In genomic region chr3:129658156-129658843, GRCh38 we compare ENCODE assay signal across 11 cellular contexts. TPM values are rescaled to one million over a fixed set of nuclear protein-coding genes. Genes with fewer than 3 reads are reported as not detected.
DNase-seq lines count a peak whose midpoint lies in the region; ATAC-seq, FAIRE-seq and TF ChIP-seq lines count a peak whose summit lies in the region.
"Had no signal": no experiment of that assay in that cellular context is flagged by ENCODE, and none has a peak within 500 bp of the region (broad histone marks: within the 10 kb centered on the region; RNA-seq: fewer than 3 reads in every experiment).

No MANE protein-coding gene starts in this region.

- TF ChIP-seq CTCF in OCI-LY1 (IDR thresholded peaks at IDR 0.05; ENCODE audit: low read length) (no peak), dorsolateral prefrontal cortex (IDR thresholded peaks at IDR 0.05 in 54 of 56, conservative IDR thresholded peaks at IDR 0.05 in 2 of 56; ENCODE audit: low read depth in 1 of 56, partially characterized antibody in 56 of 56) (no peak), body of pancreas (IDR thresholded peaks at IDR 0.05) (no peak)

- no peaks in the 10 kb centered on the region for H4K20me1 ChIP-seq in OCI-LY1 (ENCODE audit: insufficient read depth, low read length)

- FAIRE-seq in GM12891 (lab: Jason Lieb, UNC) = peak; percentile 38

- H2AFZ ChIP-seq in OCI-LY1 (ENCODE audit: low read length) = no peak overlapping the region

- H3K27ac ChIP-seq in OCI-LY1 (ENCODE audit: low read depth, low read length, poor library complexity, severe bottlenecking) (peak overlapping the region; percentile 3), dorsolateral prefrontal cortex (peak overlapping the region in 55 of 59 donors; percentile 4 to 83 (median 64)), body of pancreas (peak overlapping the region in 2 of 4 donors; percentile 5 to 9)
- H3K27ac ChIP-seq: C4-2B, Peyer's patch had no signal

- H3K79me2 ChIP-seq in OCI-LY1 (ENCODE audit: insufficient read depth, low read length) = no peaks in the 10 kb centered on the region

- H3K4me2 ChIP-seq in OCI-LY1 (ENCODE audit: low read length) = peak overlapping the region; percentile 10; the same call in 1 of the 2 replicates

- H3K4me1 ChIP-seq in OCI-LY1 (ENCODE audit: insufficient read depth, low read length, severe bottlenecking) (peaks cover 34% of the 10 kb centered on the region), body of pancreas (peaks cover 45% of the 10 kb centered on the region)

- no peaks in the 10 kb centered on the region for H3F3A ChIP-seq in OCI-LY1 (ENCODE audit: insufficient read depth, low read length)

- ATAC-seq in HG02885 (IDR thresholded peaks at IDR 0.05; ENCODE audit: poor library complexity, unreplicated experiment) (no peak), body of pancreas (no peak)

- H3K36me3 ChIP-seq in OCI-LY1 (ENCODE audit: insufficient read depth, low read length) = peaks cover 6% of the 10 kb centered on the region; the same call in 1 of the 2 replicates
- H3K36me3 ChIP-seq in body of pancreas (replicated peaks in 1 of 2; ENCODE audit: insufficient read depth in 1 of 2, low read depth in 2 of 2) = peaks cover 0 to under 1% of the 10 kb centered on the region in 2 donors

- no peaks in the 10 kb centered on the region for H3K27me3 ChIP-seq in OCI-LY1 (ENCODE audit: insufficient read depth, low read length)
- H3K27me3 ChIP-seq in dorsolateral prefrontal cortex = no peaks in the 10 kb centered on the region
- no peaks in the 10 kb centered on the region for H3K27me3 ChIP-seq in body of pancreas
- H3K27me3 ChIP-seq: Peyer's patch had no signal

- 65 to 69% methylated on average over 3 of the region's 3 CpGs for WGBS in body of pancreas, 2 donors

- TF ChIP-seq POLR2A in GM12891 (IDR thresholded peaks at IDR 0.05; ENCODE audit: low read depth, low read length) (no peak), body of pancreas (IDR thresholded peaks at IDR 0.05) (no peak)

- no peak overlapping the region; the same call in 1 of the 2 replicates for H3K9ac ChIP-seq in OCI-LY1 (ENCODE audit: low read length)

- H3K9me2 ChIP-seq in OCI-LY1 (ENCODE audit: low read depth, low read length) = no peaks in the 10 kb centered on the region

- intact Hi-C loops in dorsolateral prefrontal cortex (cut with DNase I) (loop anchor here in 1 of 2 donors (10.0 kb wide), 1 partner anchor 67 kb away; no protein-coding TSS in a partner anchor), body of pancreas (cut with DNase I) (no loop called here)

- DNase-seq in GM12891 (ENCODE audit: insufficient read length, low spot score) (no peak), dorsolateral prefrontal cortex (no peak), pons (ENCODE audit: low spot score) (peak; percentile 52), nucleus accumbens (lab: John Stamatoyannopoulos, UW) (no peak), body of pancreas (no peak), NCI-H1092 (lab: John Stamatoyannopoulos, UW) (no peak)
- DNase-seq: NCI-H2107, Peyer's patch had no signal

- H3K4me3 ChIP-seq in OCI-LY1 (ENCODE audit: low read depth, low read length, poor library complexity, severe bottlenecking) (no peak overlapping the region), dorsolateral prefrontal cortex (no peak overlapping the region), body of pancreas (no peak overlapping the region)
- H3K4me3 ChIP-seq: Peyer's patch had no signal

- H3K9me3 ChIP-seq in OCI-LY1 (ENCODE audit: low read length) (no peaks in the 10 kb centered on the region), body of pancreas (no peaks in the 10 kb centered on the region)
- H3K9me3 ChIP-seq: Peyer's patch had no signal

TF ChIP-seq in GM12891, 5 proteins besides CTCF, POLR2A, EP300 and RAD21:
- no peak for TF ChIP-seq PAX5 (IDR thresholded peaks at IDR 0.05; ENCODE audit: insufficient read depth, low read length, severe bottlenecking)
- no peak for TF ChIP-seq POU2F2 (IDR thresholded peaks at IDR 0.05; ENCODE audit: low read depth, low read length)
- no peak for TF ChIP-seq SPI1 (IDR thresholded peaks at IDR 0.05; ENCODE audit: low read depth, low read length)
- TF ChIP-seq TAF1 (IDR thresholded peaks at IDR 0.05; ENCODE audit: low read depth, low read length) = no peak
- no peak for TF ChIP-seq POLR2AphosphoS5 (IDR thresholded peaks at IDR 0.05; ENCODE audit: low read depth, low read length)

RNA-seq across cellular contexts. Expression of gene PLXND1, which starts 51.8 kb away (rescaled TPM):
- polyA plus RNA-seq in GM12891 (2012; ENCODE audit: low read depth, missing spikeins) = 0.63 TPM
- 100 to 1,000 TPM in 73 of 120 experiments, 10 to 100 TPM in 47; 60.7 to 184 (median 106) TPM for total RNA-seq in dorsolateral prefrontal cortex
- 100 to 1,000 TPM in 1 of 2 donors, 10 to 100 TPM in 1; 47.7 to 135 TPM for total RNA-seq in body of pancreas
